In genomic region chr4:4446434-4446833, GRCh38 we compare ENCODE assay signal across 2 cellular contexts.
TF ChIP-seq lines count a peak whose summit lies in the region.

No MANE protein-coding gene starts in this region.

TF ChIP-seq in IMR-90, 13 proteins besides CTCF, POLR2A, EP300 and RAD21:
- TF ChIP-seq CEBPB (IDR thresholded peaks at IDR 0.05; ENCODE audit: low read depth, low read length) (no peak), USF2 (IDR thresholded peaks at IDR 0.05; ENCODE audit: low read depth, low read length) (no peak), MXI1 (IDR thresholded peaks at IDR 0.05; ENCODE audit: borderline replicate concordance, low read depth, low read length) (0 out of 2 replicates have a peak, but pooled peaks have one; percentile 45), SMC3 (IDR thresholded peaks at IDR 0.05; ENCODE audit: low read depth, low read length) (no peak), FOS (IDR thresholded peaks at IDR 0.05; ENCODE audit: low read depth, low read length) (no peak), MAFK (IDR thresholded peaks at IDR 0.05; ENCODE audit: low read depth, low read length) (no peak), RCOR1 (IDR thresholded peaks at IDR 0.05; ENCODE audit: insufficient replicate concordance, low read length) (no peak)

TF ChIP-seq in K562, 482 proteins besides CTCF, POLR2A, EP300 and RAD21:
- TF ChIP-seq ZNF583 (CRISPR knock-in tag; IDR thresholded peaks at IDR 0.05) (no peak), ZNF655 (CRISPR knock-in tag; IDR thresholded peaks at IDR 0.05) (no peak), ZBTB12 (CRISPR knock-in tag; IDR thresholded peaks at IDR 0.05) (no peak), C11orf30 (IDR thresholded peaks at IDR 0.05; ENCODE audit: low read depth) (no peak), SNAPC5 (CRISPR knock-in tag; IDR thresholded peaks at IDR 0.05) (no peak), DLX4 (CRISPR knock-in tag; IDR thresholded peaks at IDR 0.05) (no peak)
